ENCODE assay signal across 37 cellular contexts in the genomic region with DNA sequence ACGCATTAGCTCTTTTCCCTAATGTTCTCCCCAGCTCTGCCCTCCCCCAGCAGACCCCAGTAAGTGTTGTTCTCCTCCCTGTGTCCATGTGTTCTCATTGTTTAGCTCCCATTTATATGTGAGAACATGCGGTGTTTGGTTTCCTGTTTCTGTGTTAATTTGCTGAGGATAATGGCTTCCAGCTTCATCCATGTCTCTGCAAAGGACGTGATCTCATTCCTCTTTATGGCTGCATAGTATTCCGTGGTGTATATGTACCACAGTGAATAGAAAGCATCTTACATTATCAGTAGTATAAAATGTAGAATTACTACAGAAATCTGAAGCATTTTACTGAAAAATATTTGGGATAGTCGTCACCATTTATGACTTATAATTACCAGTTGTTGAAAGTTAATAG. TPM values are rescaled to one million over a fixed set of nuclear protein-coding genes. Genes with fewer than 3 reads are reported as not detected.
"Had no signal": no experiment of that assay in that cellular context is flagged by ENCODE, and none has a peak within 500 bp of the region (broad histone marks: within the 10 kb centered on the region; RNA-seq: fewer than 3 reads in every experiment).

No MANE protein-coding gene starts in this region.

- H3K9me3 ChIP-seq: adrenal gland, ascending aorta, body of pancreas, breast epithelium had no signal

- H3K27me3 ChIP-seq: adrenal gland, ascending aorta, body of pancreas, brain microvascular endothelial cell, cardiac muscle cell had no signal

- H3K36me3 ChIP-seq: adrenal gland, ascending aorta, brain microvascular endothelial cell, breast epithelium, cardiac muscle cell had no signal

- H3K4me3 ChIP-seq: adrenal gland, ascending aorta, body of pancreas, breast epithelium, cardiac muscle cell had no signal

- H3K4me1 ChIP-seq: adrenal gland, ascending aorta, body of pancreas, breast epithelium had no signal

- H3K27ac ChIP-seq: adrenal gland, ascending aorta, body of pancreas, brain microvascular endothelial cell, breast epithelium, cardiac muscle cell had no signal

- DNase-seq: activated effector memory CD4-positive, alpha-beta T cell treated with anti-CD3 and anti-CD28 coated beads, Interleukin-2, amount 50 U/mL, for 16 hours; activated effector memory CD4-positive, alpha-beta T cell treated with Interleukin-2 at 50 U/mL for 16 hours; activated gamma-delta T cell; activated gamma-delta T cell treated with Interleukin-2 at 50 U/mL for 16 hours; activated naive CD4-positive, alpha-beta T cell; activated naive CD4-positive, alpha-beta T cell treated with anti-CD3 and anti-CD28 coated beads for 36 hours; activated naive CD4-positive, alpha-beta T cell treated with anti-CD3 and anti-CD28 coated beads, Interleukin-2, amount 10 ng/mL, durations not matched to agents 7 days and 5 days; activated naive CD4-positive, alpha-beta T cell treated with anti-CD3 and anti-CD28 coated beads, Interleukin-2, amount 50 U/mL, for 16 hours; activated naive CD4-positive, alpha-beta T cell treated with Interleukin-2 at 50 U/mL for 16 hours; activated naive CD8-positive, alpha-beta T cell treated with anti-CD3 and anti-CD28 coated beads for 36 hours; activated naive CD8-positive, alpha-beta T cell treated with anti-CD3 and anti-CD28 coated beads, Interleukin-2, amount 10 ng/mL, durations not matched to agents 7 days and 5 days; activated naive CD8-positive, alpha-beta T cell treated with anti-CD3 and anti-CD28 coated beads, Interleukin-2, amount 50 U/mL, for 24 hours; activated T-cell treated with anti-CD3 and anti-CD28 coated beads, Interleukin-2, amount 50 U/mL, for 4 hours; activated T-cell treated with anti-CD3 and anti-CD28 coated beads, Interleukin-2, amount 50 U/mL, for 48 hours; activated T-cell treated with anti-CD3 and anti-CD28 coated beads, Interleukin-2, amount 50 U/mL, for 72 hours; adrenal gland; amniotic stem cell; amygdala; anterior cingulate cortex; aorta; body of pancreas; brain microvascular endothelial cell; caudate nucleus; central memory CD4-positive, alpha-beta T cell; cerebellar nuclear complex had no signal

- ATAC-seq: activated naive CD4-positive, alpha-beta T cell treated with anti-CD3 and anti-CD28 coated beads, Interleukin-2, amount 50 U/mL, for 72 hours; activated naive CD8-positive, alpha-beta T cell treated with anti-CD3 and anti-CD28 coated beads, Interleukin-2, amount 50 U/mL, for 24 hours; activated T-cell treated with anti-CD3 and anti-CD28 coated beads, Interleukin-2, amount 50 U/mL, for 4 hours; activated T-cell treated with anti-CD3 and anti-CD28 coated beads, Interleukin-2, amount 50 U/mL, for 72 hours; activated T-helper 17 cell treated with anti-CD3 and anti-CD28 coated beads, Interleukin-2, amount 50 U/mL, for 72 hours; body of pancreas had no signal

- FAIRE-seq: astrocyte, bronchial epithelial cell had no signal

RNA-seq across cellular contexts. Expression of gene HLA-DRA, which starts 21.8 kb away (rescaled TPM):
- total RNA-seq: astrocyte, bronchial epithelial cell, cardiac muscle cell, chondrocyte had no signal
- polyA plus RNA-seq: cardiac muscle cell had no signal

RNA-seq across cellular contexts. Expression of gene BTNL2, which starts 54.5 kb away (rescaled TPM):
- total RNA-seq: activated naive CD4-positive, alpha-beta T cell treated with anti-CD3 and anti-CD28 coated beads for 36 hours; activated naive CD4-positive, alpha-beta T cell treated with anti-CD3 and anti-CD28 coated beads, Interleukin-2, amount 50 U/mL, for 72 hours; activated naive CD8-positive, alpha-beta T cell treated with anti-CD3 and anti-CD28 coated beads for 36 hours; activated naive CD8-positive, alpha-beta T cell treated with anti-CD3 and anti-CD28 coated beads, Interleukin-2, amount 10 ng/mL, durations not matched to agents 7 days and 5 days; activated T-cell treated with anti-CD3 and anti-CD28 coated beads, Interleukin-2, amount 50 U/mL, for 4 hours; activated T-cell treated with anti-CD3 and anti-CD28 coated beads, Interleukin-2, amount 50 U/mL, for 72 hours; activated T-helper 1 cell treated with anti-CD3 and anti-CD28 coated beads, Interleukin-12 subunit alpha, Interleukin-12 subunit beta, Interleukin-2, Interleukin-4 antibody, amounts not matched to agents 30 ng/mL and 10 ng/mL and 1 ng/mL, durations not matched to agents 14 hours and 24 hours and 36 hours; activated T-helper 17 cell treated with anti-CD3 and anti-CD28 coated beads, Interleukin-2, amount 50 U/mL, for 72 hours; activated T-helper 2 cell treated with anti-CD3 and anti-CD28 coated beads, Interferon-gamma antibody, Interleukin-2, Interleukin-4, amounts not matched to agents 10 μg/mL and 5 μg/mL and 100 μg/mL, durations not matched to agents 14 hours and 24 hours and 36 hours; aorta; ascending aorta; astrocyte; body of pancreas; breast epithelium; cardiac muscle cell; cardiac septum; chondrocyte had no signal
- polyA plus RNA-seq: adipose tissue, adrenal gland, aorta, cardiac muscle cell had no signal
